Comparison of ENCODE assay signal across 8 cellular contexts in the genomic region with DNA sequence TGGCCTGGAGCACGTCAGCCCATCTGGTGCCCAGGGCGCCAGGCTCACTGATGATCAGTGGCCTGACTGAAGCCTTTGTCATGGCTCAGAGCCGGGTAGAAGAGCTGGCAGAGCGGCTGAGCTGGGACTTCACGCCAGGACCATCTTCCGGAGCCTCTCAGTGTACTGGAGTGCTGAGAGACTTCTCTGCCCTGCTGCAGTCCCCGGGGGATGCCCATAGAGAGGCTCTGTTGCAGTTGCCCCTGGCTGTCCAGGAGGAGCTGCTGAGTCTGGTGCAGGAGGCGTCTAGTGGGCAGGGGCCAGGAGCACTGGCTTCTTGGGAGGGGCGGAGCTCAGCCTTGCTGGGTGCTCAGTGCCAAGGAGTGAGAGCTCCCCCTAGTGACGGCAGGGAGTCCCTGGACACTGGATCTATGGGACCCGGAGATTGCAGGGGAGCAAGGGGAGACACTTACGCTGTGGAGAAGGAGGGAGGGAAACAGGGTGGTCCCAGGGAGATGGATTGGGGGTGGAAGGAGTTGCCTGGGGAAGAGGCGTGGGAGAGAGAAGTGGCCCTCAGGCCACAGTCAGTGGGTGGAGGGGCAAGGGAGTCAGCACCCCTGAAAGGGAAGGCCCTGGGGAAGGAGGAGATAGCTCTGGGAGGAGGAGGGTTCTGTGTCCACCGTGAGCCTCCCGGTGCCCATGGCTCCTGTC. TPM values are rescaled to one million over a fixed set of nuclear protein-coding genes. Genes with fewer than 3 reads are reported as not detected.
DNase-seq lines count a peak whose midpoint lies in the region; ATAC-seq, FAIRE-seq and TF ChIP-seq lines count a peak whose summit lies in the region.

No MANE protein-coding gene starts in this region.

- peak overlapping the region; percentile 65 for H3K4me3 ChIP-seq in AG09309 (ENCODE audit: control insufficient read depth, low read depth, low read length)
- H3K4me3 ChIP-seq in WI38 (ENCODE audit: low read depth, low read length) = peak overlapping the region; percentile 73
- peak overlapping the region; percentile 5 for H3K4me3 ChIP-seq in bronchial epithelial cell (ENCODE audit: low read depth, low read length)

- no peaks in the 10 kb centered on the region for H3K27me3 ChIP-seq in bronchial epithelial cell (ENCODE audit: control insufficient read depth, insufficient read depth, low read length)

- DNase-seq in AG09309 (ENCODE audit: low read depth) = peak; percentile 83
- peak; percentile 73 for DNase-seq in NCI-H2196 treated with DMSO at 0.1 percent for 48 hours (lab: John Stamatoyannopoulos, UW; ENCODE audit: unreplicated experiment)
- DNase-seq in bronchial epithelial cell (ENCODE audit: low read depth) = peak; percentile 86
- peak; percentile 91 for DNase-seq in iris pigment epithelial cell (ENCODE audit: low read depth)
- peak; percentile 83 to 93 (median 92) for DNase-seq in stimulated activated CD4-positive, alpha-beta T cell treated with anti-CD3 and anti-CD28 coated beads, Interleukin-12 subunit alpha, Interleukin-12 subunit beta, amount 100 ng/mL, for 48 hours (ENCODE audit: low read depth in 2 of 3, low spot score in 1 of 3)

- FAIRE-seq in bronchial epithelial cell (lab: Jason Lieb, UNC) = no peak

- peaks cover 25% of the 10 kb centered on the region for H3K36me3 ChIP-seq in bronchial epithelial cell (ENCODE audit: control insufficient read depth, insufficient read depth, low read length)

- TF ChIP-seq CTCF in AG09309 (IDR thresholded peaks at IDR 0.05; ENCODE audit: control insufficient read depth, insufficient read depth, low read depth, low read length, missing control alignments) = peak; percentile 99
- TF ChIP-seq CTCF in WI38 (IDR thresholded peaks at IDR 0.05; ENCODE audit: low read depth, low read length) = peak; percentile 98
- TF ChIP-seq CTCF in bronchial epithelial cell (IDR thresholded peaks at IDR 0.05; ENCODE audit: insufficient read depth, low read length, severe bottlenecking) = peak; percentile 94

- peak; percentile 50 for ATAC-seq in GM18868 (IDR thresholded peaks at IDR 0.05; ENCODE audit: unreplicated experiment)
- peak; percentile 50 for ATAC-seq in HG03135 (IDR thresholded peaks at IDR 0.05; ENCODE audit: unreplicated experiment)

RNA-seq across cellular contexts. Expression of a gene that starts 2.0 kb away (rescaled TPM):
- total RNA-seq in bronchial epithelial cell = 128 and 167 TPM in 2 replicates

RNA-seq across cellular contexts. Expression of a gene that starts 2.2 kb away (rescaled TPM):
- total RNA-seq in bronchial epithelial cell = 0.38 and 0.53 TPM in 2 replicates

RNA-seq across cellular contexts. Expression of a gene that starts 10.9 kb away (rescaled TPM):
- total RNA-seq in bronchial epithelial cell = 6.5 and 8.2 TPM in 2 replicates

RNA-seq across cellular contexts. Expression of a gene that starts 32.9 kb away (rescaled TPM):
- 2.0 and 2.6 TPM in 2 replicates for total RNA-seq in bronchial epithelial cell

Comparison
In these comparisons a context has a peak if more than half of its experiments do, and no peak if none do; other contexts are left out.
1. Peak in every context shown above with its lines: DNase-seq, ATAC-seq and H3K4me3 ChIP-seq.
2. H3K4me3 ChIP-seq: peak in every context shown above with its lines; median percentile 73 in WI38; 65 in AG09309; 5 in bronchial epithelial cell.